ENCODE assay signal across 13 cellular contexts in the genomic region with DNA sequence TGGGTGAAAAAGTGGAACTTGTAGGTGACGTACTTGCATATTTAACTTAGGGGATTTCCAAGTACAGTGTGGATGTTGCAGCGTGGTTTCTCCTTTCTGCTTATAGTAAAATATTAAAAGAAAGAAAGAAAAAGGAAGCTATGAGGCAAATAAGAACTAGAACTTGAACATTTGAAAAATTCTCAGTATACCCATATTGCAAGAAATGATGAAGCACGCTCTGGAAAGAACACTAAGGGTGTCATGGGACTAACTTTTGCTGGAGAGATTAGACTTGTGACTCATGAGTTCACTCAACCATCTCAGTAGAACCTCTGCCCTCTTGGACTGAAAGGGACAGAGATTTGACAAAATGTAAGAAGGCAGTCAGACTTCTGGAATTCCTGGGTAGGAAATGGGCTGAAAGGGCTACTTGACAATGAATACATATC.
DNase-seq lines count a peak whose midpoint lies in the region; ATAC-seq and TF ChIP-seq lines count a peak whose summit lies in the region.
"Had no signal": no experiment of that assay in that cellular context is flagged by ENCODE, and none has a peak within 500 bp of the region (broad histone marks: within the 10 kb centered on the region; RNA-seq: fewer than 3 reads in every experiment).

No MANE protein-coding gene starts in this region.

- H3K36me3 Mint-ChIP-seq in stimulated activated effector memory CD8-positive, alpha-beta T cell treated with anti-CD3 and anti-CD28 coated beads, Interleukin-12 subunit alpha, Interleukin-12 subunit beta, amount 100 ng/mL, for 72 hours = no peaks in the 10 kb centered on the region
- H3K36me3 Mint-ChIP-seq: neural progenitor cell had no signal

- TF ChIP-seq CTCF in GM06990 (IDR thresholded peaks at IDR 0.05; ENCODE audit: insufficient read depth, low read length, poor library complexity, severe bottlenecking) = no peak
- TF ChIP-seq CTCF in choroid plexus epithelial cell (conservative IDR thresholded peaks at IDR 0.05; ENCODE audit: low read depth, low read length) = no peak

- H3K36me3 ChIP-seq in GM06990 (ENCODE audit: control insufficient read depth, insufficient read depth, low read length) = no peaks in the 10 kb centered on the region
- H3K36me3 ChIP-seq: BLaER1, neural progenitor cell had no signal

- H3K27ac Mint-ChIP-seq in stimulated activated effector memory CD8-positive, alpha-beta T cell treated with anti-CD3 and anti-CD28 coated beads, Interleukin-12 subunit alpha, Interleukin-12 subunit beta, amount 100 ng/mL, for 72 hours = no peak overlapping the region
- H3K27ac Mint-ChIP-seq: neural progenitor cell had no signal

- no peak overlapping the region for H3K4me3 Mint-ChIP-seq in stimulated activated effector memory CD8-positive, alpha-beta T cell treated with anti-CD3 and anti-CD28 coated beads, Interleukin-12 subunit alpha, Interleukin-12 subunit beta, amount 100 ng/mL, for 72 hours
- H3K4me3 Mint-ChIP-seq: neural progenitor cell had no signal

- no peaks in the 10 kb centered on the region for H3K27me3 ChIP-seq in GM06990 (replicated peaks; ENCODE audit: control insufficient read depth, insufficient read depth, low read length)
- H3K27me3 ChIP-seq: BLaER1, neural progenitor cell had no signal

- peak; percentile 43 for DNase-seq in GM06990 (ENCODE audit: extremely low read depth, insufficient read length)
- peak; percentile 37 for DNase-seq in choroid plexus epithelial cell (ENCODE audit: low read depth)
- no peak for DNase-seq in stimulated activated effector memory CD8-positive, alpha-beta T cell treated with anti-CD3 and anti-CD28 coated beads, Interleukin-12 subunit alpha, Interleukin-12 subunit beta, amount 100 ng/mL, for 72 hours (ENCODE audit: low spot score in 2 of 2)
- no peak for DNase-seq in Ammon's horn (ENCODE audit: low spot score)
- DNase-seq in NK-92 (lab: John Stamatoyannopoulos, UW; ENCODE audit: unreplicated experiment) = no peak
- DNase-seq in mesenteric fat pad (ENCODE audit: low spot score) = no peak
- DNase-seq: activated CD8-positive, alpha-beta memory T cell treated with anti-CD3 and anti-CD28 coated beads for 24 hours; PC-9; stimulated activated CD8-positive, alpha-beta memory T cell treated with anti-CD3 and anti-CD28 coated beads, Interleukin-4, amount 100 ng/mL, for 48 hours had no signal

- H3K4me1 Mint-ChIP-seq in stimulated activated effector memory CD8-positive, alpha-beta T cell treated with anti-CD3 and anti-CD28 coated beads, Interleukin-12 subunit alpha, Interleukin-12 subunit beta, amount 100 ng/mL, for 72 hours = no peaks in the 10 kb centered on the region
- H3K4me1 Mint-ChIP-seq: neural progenitor cell had no signal

- peaks cover 11% of the 10 kb centered on the region for H3K9me3 Mint-ChIP-seq in stimulated activated effector memory CD8-positive, alpha-beta T cell treated with anti-CD3 and anti-CD28 coated beads, Interleukin-12 subunit alpha, Interleukin-12 subunit beta, amount 100 ng/mL, for 72 hours
- H3K9me3 Mint-ChIP-seq: neural progenitor cell had no signal

- H3K4me3 ChIP-seq in GM06990 (replicated peaks; ENCODE audit: low read depth, low read length) (no peak overlapping the region), choroid plexus epithelial cell (ENCODE audit: low read depth, low read length) (no peak overlapping the region)
- H3K4me3 ChIP-seq: BLaER1, neural progenitor cell, PC-9 had no signal

- ATAC-seq in GM21367 (IDR thresholded peaks at IDR 0.05; ENCODE audit: unreplicated experiment) (peak; percentile 83), HG03135 (IDR thresholded peaks at IDR 0.05; ENCODE audit: unreplicated experiment) (peak; percentile 91)
- no peak for ATAC-seq in stimulated activated effector memory CD8-positive, alpha-beta T cell treated with anti-CD3 and anti-CD28 coated beads, Interleukin-12 subunit alpha, Interleukin-12 subunit beta, amount 100 ng/mL, for 72 hours

Comparison
In these comparisons a context has a peak if more than half of its experiments do, and no peak if none do; other contexts are left out.
1. DNase-seq: peak in GM06990 (single experiment) and choroid plexus epithelial cell (single experiment); none in stimulated activated effector memory CD8-positive, alpha-beta T cell treated with anti-CD3 and anti-CD28 coated beads, Interleukin-12 subunit alpha, Interleukin-12 subunit beta, amount 100 ng/mL, for 72 hours (0 of 2), Ammon's horn (single experiment), NK-92 (single experiment) and mesenteric fat pad (single experiment).